ENCODE assay signal across 9 cellular contexts in genomic region chr3:5022966-5023776, GRCh38. TPM values are rescaled to one million over a fixed set of nuclear protein-coding genes. Genes with fewer than 3 reads are reported as not detected.
DNase-seq lines count a peak whose midpoint lies in the region; ATAC-seq and TF ChIP-seq lines count a peak whose summit lies in the region.
"Had no signal": no experiment of that assay in that cellular context is flagged by ENCODE, and none has a peak within 500 bp of the region (broad histone marks: within the 10 kb centered on the region; RNA-seq: fewer than 3 reads in every experiment).

No MANE protein-coding gene starts in this region.

- CTCF ChIA-PET in PC-3 (lab: Charles Lee) = interaction anchor here (0.6 to 2.7 kb wide), 11 partner anchors 28 to 367 kb away, joined by 3 to 21 read pairs (median 4); partner anchors contain the start of gene BHLHE40

- peaks cover 59% of the 10 kb centered on the region for H3K4me1 ChIP-seq in PC-3 (ENCODE audit: insufficient read depth, low read length)
- peaks cover 12 to 22% (median 19%) of the 10 kb centered on the region in 4 donors for H3K4me1 ChIP-seq in esophagus muscularis mucosa

- WGBS in esophagus muscularis mucosa = 50% methylated on average over 15 of the region's 15 CpGs

- DNase-seq in ELF-1 (ENCODE audit: low read depth, low spot score) (peak; percentile 96), PC-3 (peak; percentile 98), esophagus muscularis mucosa (ENCODE audit: extremely low spot score) (no peak), pulmonary artery endothelial cell (ENCODE audit: low read depth, low spot score) (peak; percentile 94), NCI-H2196 treated with DMSO at 0.1 percent for 48 hours (lab: John Stamatoyannopoulos, UW; ENCODE audit: unreplicated experiment) (no peak)

- TF ChIP-seq EP300 in esophagus muscularis mucosa (IDR thresholded peaks at IDR 0.05) = no peak

- ATAC-seq in PC-3 = peak; percentile 39
- ATAC-seq in HG03139 (IDR thresholded peaks at IDR 0.05; ENCODE audit: unreplicated experiment) = no peak
- ATAC-seq in HG02973 (IDR thresholded peaks at IDR 0.05; ENCODE audit: unreplicated experiment) = no peak
- ATAC-seq in HG03354 (IDR thresholded peaks at IDR 0.05; ENCODE audit: poor library complexity, severe bottlenecking, unreplicated experiment) = no peak

- peak overlapping the region; percentile 83 for H3K9ac ChIP-seq in PC-3 (ENCODE audit: low read length)
- H3K9ac ChIP-seq: KMS-11 had no signal

- no peaks in the 10 kb centered on the region for H3K36me3 ChIP-seq in PC-3 (ENCODE audit: low read depth, low read length)
- H3K36me3 ChIP-seq in esophagus muscularis mucosa = no peaks in the 10 kb centered on the region

- no peaks in the 10 kb centered on the region for H4K20me1 ChIP-seq in PC-3 (ENCODE audit: low read length)

- H3K27me3 ChIP-seq in PC-3 (ENCODE audit: low read length) = no peaks in the 10 kb centered on the region
- no peaks in the 10 kb centered on the region for H3K27me3 ChIP-seq in esophagus muscularis mucosa

- TSS peak; percentile 61 for BruUV-seq in PC-3 (replicated peaks; lab: Mats Ljungman, UMichigan)

- TF ChIP-seq CTCF in PC-3 (conservative IDR thresholded peaks at IDR 0.05; ENCODE audit: low read depth, low read length) (no peak), esophagus muscularis mucosa (IDR thresholded peaks at IDR 0.05) (no peak)

- H3K4me2 ChIP-seq in PC-3 (ENCODE audit: low read length) = peak overlapping the region; percentile 54
- H3K4me2 ChIP-seq: KMS-11 had no signal

- H3K27ac ChIP-seq in PC-3 (ENCODE audit: low read length) (peak overlapping the region; percentile 96), esophagus muscularis mucosa (replicated peaks in 1 of 4) (peak overlapping the region; percentile 51 to 63 (median 54))
- H3K27ac ChIP-seq: KMS-11 had no signal

- H3K9me2 ChIP-seq in PC-3 (replicated peaks; ENCODE audit: low read length) = no peaks in the 10 kb centered on the region

- no peak for TF ChIP-seq POLR2A in esophagus muscularis mucosa (IDR thresholded peaks at IDR 0.05; ENCODE audit: low read depth)

- intact Hi-C loops in PC-3 (cut with micrococcal nuclease) = loop anchor here (1.0 to 10.0 kb wide), 4 partner anchors 194 to 608 kb away; no protein-coding TSS in a partner anchor
- intact Hi-C loops in esophagus muscularis mucosa (cut with DNase I) = loop anchor here (10.0 kb wide), 1 partner anchor 118 kb away; no protein-coding TSS in a partner anchor

- H3K4me3 ChIP-seq in PC-3 (ENCODE audit: low read length) (no peak overlapping the region), esophagus muscularis mucosa (no peak overlapping the region)

- H3K79me2 ChIP-seq in PC-3 (ENCODE audit: low read length) = 0 out of 2 replicates have a peak, but pooled peaks cover 4% of the 10 kb centered on the region

- POLR2A ChIA-PET in PC-3 (lab: Charles Lee; ENCODE audit: unreplicated experiment) = interaction anchor here (0.5 to 3.6 kb wide), 6 partner anchors 28 to 530 kb away, joined by 3 to 79 read pairs (median 4); partner anchors contain the start of gene BHLHE40

- H3K9me3 ChIP-seq in PC-3 (ENCODE audit: low read length) (no peaks in the 10 kb centered on the region), esophagus muscularis mucosa (no peaks in the 10 kb centered on the region)

- no peak overlapping the region for H2AFZ ChIP-seq in PC-3 (ENCODE audit: low read length)

- H3F3A ChIP-seq in PC-3 (ENCODE audit: low read length, unreplicated experiment) = peaks cover 21% of the 10 kb centered on the region

RNA-seq across cellular contexts. Expression of gene BHLHE40, which starts 43.9 kb away (rescaled TPM):
- total RNA-seq in PC-3 (2014; rRNA removed) (255 and 256 TPM in 2 replicates), esophagus muscularis mucosa (100 to 1,000 TPM in 1 of 4 donors, 10 to 100 TPM in 2, 1 to 10 TPM in 1; 8.3 to 170 (median 19.4) TPM), pulmonary artery endothelial cell (12.0 and 13.2 TPM in 2 replicates)

Comparison
In these comparisons a context has a peak if more than half of its experiments do, and no peak if none do; other contexts are left out.
1. DNase-seq: peak in ELF-1 (single experiment), PC-3 (single experiment) and pulmonary artery endothelial cell (single experiment); none in esophagus muscularis mucosa (single experiment) and NCI-H2196 treated with DMSO at 0.1 percent for 48 hours (single experiment).